ENCODE assay signal across 30 cellular contexts in genomic region chr7:158312789-158313188, GRCh38.
"Had no signal": no experiment of that assay in that cellular context is flagged by ENCODE, and none has a peak within 500 bp of the region (broad histone marks: within the 10 kb centered on the region; RNA-seq: fewer than 3 reads in every experiment).

No MANE protein-coding gene starts in this region.

- DNase-seq: activated CD4-positive, alpha-beta T cell treated with anti-CD3 and anti-CD28 coated beads for 4 hours; activated CD4-positive, alpha-beta T cell treated with anti-CD3 and anti-CD28 coated beads, Interleukin-2, amount 50 U/mL, for 4 hours; activated CD4-positive, CD25-positive, alpha-beta regulatory T cell; activated effector memory CD4-positive, alpha-beta T cell treated with anti-CD3 and anti-CD28 coated beads, Interleukin-2, amount 50 U/mL, for 16 hours; activated naive CD4-positive, alpha-beta T cell treated with anti-CD3 and anti-CD28 coated beads for 36 hours; activated naive CD8-positive, alpha-beta T cell treated with anti-CD3 and anti-CD28 coated beads for 36 hours; activated T-cell treated with anti-CD3 and anti-CD28 coated beads, Interleukin-2, amount 50 U/mL, for 1 hour; adrenal gland; aorta; body of pancreas; dorsolateral prefrontal cortex; effector memory CD8-positive, alpha-beta T cell; foreskin fibroblast; heart right ventricle; left cardiac atrium; mammary epithelial cell; naive B cell; sigmoid colon; small intestine; stimulated activated CD4-positive, alpha-beta T cell treated with anti-CD3 and anti-CD28 coated beads, Interleukin-4, amount 100 ng/mL, for 4 hours; stimulated activated CD8-positive, alpha-beta memory T cell treated with anti-CD3 and anti-CD28 coated beads, Interleukin-4, amount 100 ng/mL, for 48 hours; stimulated activated naive CD8-positive, alpha-beta T cell treated with anti-CD3 and anti-CD28 coated beads, Interleukin-15, amount 100 ng/mL, for 72 hours; substantia nigra; upper lobe of left lung had no signal

- H3K4me1 ChIP-seq: adrenal gland, body of pancreas, vagina had no signal

- H3K27ac ChIP-seq: adrenal gland, body of pancreas, cardiac muscle cell, coronary artery, dorsolateral prefrontal cortex, heart right ventricle, sigmoid colon, upper lobe of left lung, vagina had no signal

- H3K36me3 ChIP-seq: adrenal gland, cardiac muscle cell, heart right ventricle, sigmoid colon, upper lobe of left lung, vagina had no signal

- H3K4me3 ChIP-seq: adrenal gland, body of pancreas, cardiac muscle cell, coronary artery, dorsolateral prefrontal cortex, heart right ventricle, sigmoid colon, upper lobe of left lung, vagina had no signal

- ATAC-seq: body of pancreas; effector memory CD8-positive, alpha-beta T cell; esophagus mucosa; heart right ventricle; left cardiac atrium; stimulated activated memory B cell treated with anti-CD40 and anti-IgM and Interleukin-4, amounts not matched to agents 10 μg/mL and 1 μg/mL and 100 μg/mL, for 72 hours; stimulated activated naive CD8-positive, alpha-beta T cell treated with anti-CD3 and anti-CD28 coated beads, Interleukin-15, amount 100 ng/mL, for 72 hours had no signal

- FAIRE-seq: keratinocyte, small intestine had no signal

- H3K27me3 ChIP-seq: adrenal gland, body of pancreas, cardiac muscle cell, upper lobe of left lung, vagina had no signal
